Comparison of ENCODE assay signal across 1 cellular context in the genomic region with DNA sequence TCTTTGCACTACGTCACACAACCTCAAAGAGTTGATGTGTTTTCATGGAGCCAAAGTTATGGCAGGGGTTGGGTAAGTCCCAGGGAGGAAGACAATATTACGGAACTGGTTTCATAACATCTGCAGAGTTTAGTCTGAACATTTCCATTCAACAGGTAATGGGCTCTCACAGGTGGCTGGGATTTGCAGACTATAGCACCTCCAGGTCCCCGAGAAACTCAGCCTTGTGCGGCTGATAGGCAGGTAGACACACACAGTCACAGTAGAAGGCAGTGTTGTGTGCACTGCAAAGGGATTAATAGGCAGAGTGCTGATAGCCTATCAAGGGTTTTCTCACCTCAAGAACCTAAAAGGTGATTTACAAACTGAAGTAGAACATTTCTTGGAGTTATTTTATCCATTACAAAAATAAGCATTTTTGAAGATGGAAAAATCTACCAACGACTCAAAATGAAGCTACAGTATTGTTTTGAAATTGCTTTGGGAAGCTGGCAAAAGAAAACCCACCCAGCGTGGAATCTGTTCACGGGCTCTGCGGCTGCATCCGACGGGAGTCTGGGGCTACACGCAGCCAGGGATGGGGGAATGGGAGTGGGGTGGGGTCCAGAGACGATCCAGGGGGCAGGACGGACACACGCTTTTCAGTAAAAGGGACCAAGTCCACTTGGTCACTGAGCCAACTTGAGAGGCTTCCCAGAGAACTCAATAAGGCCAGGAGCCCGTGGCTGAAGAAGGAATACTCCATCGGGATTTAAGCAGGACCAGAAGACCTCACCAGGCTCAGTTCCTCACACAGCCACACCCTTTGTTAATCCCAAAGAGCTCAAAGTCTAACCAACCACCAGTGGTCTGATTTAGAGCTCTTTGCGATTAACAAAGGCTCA.
TF ChIP-seq lines count a peak whose summit lies in the region.

No MANE protein-coding gene starts in this region.

TF ChIP-seq in GM12878, 131 proteins besides CTCF, POLR2A, EP300 and RAD21 (continued from another document):
- TF ChIP-seq, protein P1, sequence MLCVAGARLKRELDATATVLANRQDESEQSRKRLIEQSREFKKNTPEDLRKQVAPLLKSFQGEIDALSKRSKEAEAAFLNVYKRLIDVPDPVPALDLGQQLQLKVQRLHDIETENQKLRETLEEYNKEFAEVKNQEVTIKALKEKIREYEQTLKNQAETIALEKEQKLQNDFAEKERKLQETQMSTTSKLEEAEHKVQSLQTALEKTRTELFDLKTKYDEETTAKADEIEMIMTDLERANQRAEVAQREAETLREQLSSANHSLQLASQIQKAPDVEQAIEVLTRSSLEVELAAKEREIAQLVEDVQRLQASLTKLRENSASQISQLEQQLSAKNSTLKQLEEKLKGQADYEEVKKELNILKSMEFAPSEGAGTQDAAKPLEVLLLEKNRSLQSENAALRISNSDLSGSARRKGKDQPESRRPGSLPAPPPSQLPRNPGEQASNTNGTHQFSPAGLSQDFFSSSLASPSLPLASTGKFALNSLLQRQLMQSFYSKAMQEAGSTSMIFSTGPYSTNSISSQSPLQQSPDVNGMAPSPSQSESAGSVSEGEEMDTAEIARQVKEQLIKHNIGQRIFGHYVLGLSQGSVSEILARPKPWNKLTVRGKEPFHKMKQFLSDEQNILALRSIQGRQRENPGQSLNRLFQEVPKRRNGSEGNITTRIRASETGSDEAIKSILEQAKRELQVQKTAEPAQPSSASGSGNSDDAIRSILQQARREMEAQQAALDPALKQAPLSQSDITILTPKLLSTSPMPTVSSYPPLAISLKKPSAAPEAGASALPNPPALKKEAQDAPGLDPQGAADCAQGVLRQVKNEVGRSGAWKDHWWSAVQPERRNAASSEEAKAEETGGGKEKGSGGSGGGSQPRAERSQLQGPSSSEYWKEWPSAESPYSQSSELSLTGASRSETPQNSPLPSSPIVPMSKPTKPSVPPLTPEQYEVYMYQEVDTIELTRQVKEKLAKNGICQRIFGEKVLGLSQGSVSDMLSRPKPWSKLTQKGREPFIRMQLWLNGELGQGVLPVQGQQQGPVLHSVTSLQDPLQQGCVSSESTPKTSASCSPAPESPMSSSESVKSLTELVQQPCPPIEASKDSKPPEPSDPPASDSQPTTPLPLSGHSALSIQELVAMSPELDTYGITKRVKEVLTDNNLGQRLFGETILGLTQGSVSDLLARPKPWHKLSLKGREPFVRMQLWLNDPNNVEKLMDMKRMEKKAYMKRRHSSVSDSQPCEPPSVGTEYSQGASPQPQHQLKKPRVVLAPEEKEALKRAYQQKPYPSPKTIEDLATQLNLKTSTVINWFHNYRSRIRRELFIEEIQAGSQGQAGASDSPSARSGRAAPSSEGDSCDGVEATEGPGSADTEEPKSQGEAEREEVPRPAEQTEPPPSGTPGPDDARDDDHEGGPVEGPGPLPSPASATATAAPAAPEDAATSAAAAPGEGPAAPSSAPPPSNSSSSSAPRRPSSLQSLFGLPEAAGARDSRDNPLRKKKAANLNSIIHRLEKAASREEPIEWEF (IDR thresholded peaks at IDR 0.05; ENCODE audit: insufficient replicate concordance, low read depth, low read length), result no peak
- TF ChIP-seq, protein P2, sequence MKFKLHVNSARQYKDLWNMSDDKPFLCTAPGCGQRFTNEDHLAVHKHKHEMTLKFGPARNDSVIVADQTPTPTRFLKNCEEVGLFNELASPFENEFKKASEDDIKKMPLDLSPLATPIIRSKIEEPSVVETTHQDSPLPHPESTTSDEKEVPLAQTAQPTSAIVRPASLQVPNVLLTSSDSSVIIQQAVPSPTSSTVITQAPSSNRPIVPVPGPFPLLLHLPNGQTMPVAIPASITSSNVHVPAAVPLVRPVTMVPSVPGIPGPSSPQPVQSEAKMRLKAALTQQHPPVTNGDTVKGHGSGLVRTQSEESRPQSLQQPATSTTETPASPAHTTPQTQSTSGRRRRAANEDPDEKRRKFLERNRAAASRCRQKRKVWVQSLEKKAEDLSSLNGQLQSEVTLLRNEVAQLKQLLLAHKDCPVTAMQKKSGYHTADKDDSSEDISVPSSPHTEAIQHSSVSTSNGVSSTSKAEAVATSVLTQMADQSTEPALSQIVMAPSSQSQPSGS (IDR thresholded peaks at IDR 0.05; ENCODE audit: low read length), result no peak
- no peak for TF ChIP-seq ZNF274 (IDR thresholded peaks at IDR 0.05; ENCODE audit: insufficient read depth, insufficient read length)
TF ChIP-seq in GM12878: peak in this region for 0.
